ENCODE assay signal across 25 cellular contexts in the genomic region with DNA sequence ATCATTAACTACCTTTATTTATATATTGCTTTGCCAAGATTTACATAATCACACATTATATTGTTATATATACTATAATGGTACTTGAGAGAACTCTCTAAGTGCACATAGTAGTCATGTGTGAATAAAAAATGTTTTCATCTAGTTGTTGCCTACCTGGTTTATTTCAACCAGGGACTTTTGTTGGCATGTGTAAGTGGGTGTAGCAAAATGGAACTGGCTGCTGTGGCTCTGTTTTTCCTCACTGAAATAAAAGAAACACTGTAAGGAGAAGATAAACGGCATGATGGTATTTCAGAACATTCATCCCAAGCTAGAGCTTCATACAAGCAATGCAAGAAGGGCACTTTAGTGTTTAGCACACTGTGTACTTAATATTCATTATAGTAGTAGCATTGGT. TPM values are rescaled to one million over a fixed set of nuclear protein-coding genes. Genes with fewer than 3 reads are reported as not detected.
"Had no signal": no experiment of that assay in that cellular context is flagged by ENCODE, and none has a peak within 500 bp of the region (broad histone marks: within the 10 kb centered on the region; RNA-seq: fewer than 3 reads in every experiment).

No MANE protein-coding gene starts in this region.

- H3K27ac ChIP-seq: body of pancreas, coronary artery, WERI-Rb-1 had no signal

- DNase-seq: activated B cell treated with CpG ODN at 0.5 μM for 24 hours; activated CD4-positive, alpha-beta T cell treated with anti-CD3 and anti-CD28 coated beads for 48 hours; activated CD4-positive, alpha-beta T cell treated with anti-CD3 and anti-CD28 coated beads, Interleukin-2, amount 50 U/mL, for 1 hour; activated CD4-positive, alpha-beta T cell treated with anti-CD3 and anti-CD28 coated beads, Interleukin-2, amount 50 U/mL, for 48 hours; activated CD8-positive, alpha-beta T cell treated with anti-CD3 and anti-CD28 coated beads for 36 hours; activated effector memory CD4-positive, alpha-beta T cell treated with Interleukin-2 at 50 U/mL for 16 hours; activated gamma-delta T cell treated with Interleukin-2 at 50 U/mL for 16 hours; activated naive CD4-positive, alpha-beta T cell treated with anti-CD3 and anti-CD28 coated beads, Interleukin-2, amount 50 U/mL, for 16 hours; activated naive CD4-positive, alpha-beta T cell treated with Interleukin-2 at 50 U/mL for 16 hours; activated T-cell treated with anti-CD3 and anti-CD28 coated beads, Interleukin-2, amount 50 U/mL, for 4 hours; amygdala; aorta; body of pancreas; dorsolateral prefrontal cortex; effector memory CD4-positive, alpha-beta T cell; endodermal cell; foreskin fibroblast; T-helper 1 cell; T-helper 17 cell; T1000; WERI-Rb-1 had no signal

- H3K27me3 ChIP-seq: body of pancreas, dorsolateral prefrontal cortex had no signal

- H3K4me3 ChIP-seq: body of pancreas, coronary artery, dorsolateral prefrontal cortex had no signal

- ATAC-seq: activated CD4-positive, CD25-positive, alpha-beta regulatory T cell treated with anti-CD3 and anti-CD28 coated beads, Interleukin-2, amount 50 U/mL, for 24 hours; activated CD8-positive, alpha-beta T cell treated with anti-CD3 and anti-CD28 coated beads for 36 hours; activated T-cell treated with anti-CD3 and anti-CD28 coated beads, Interleukin-2, amount 50 U/mL, for 4 hours; activated T-helper 17 cell treated with anti-CD3 and anti-CD28 coated beads, Interleukin-2, amount 50 U/mL, for 72 hours; body of pancreas; esophagus mucosa; T-helper 17 cell had no signal

- H3K9me3 ChIP-seq: body of pancreas had no signal

RNA-seq across cellular contexts. Expression of gene SYNC, which starts 36.7 kb away (rescaled TPM):
- total RNA-seq: activated B cell treated with CpG ODN at 0.5 μM for 24 hours; activated CD8-positive, alpha-beta T cell treated with anti-CD3 and anti-CD28 coated beads for 36 hours; activated T-cell treated with anti-CD3 and anti-CD28 coated beads, Interleukin-2, amount 50 U/mL, for 4 hours; activated T-helper 17 cell treated with anti-CD3 and anti-CD28 coated beads, Interleukin-2, amount 50 U/mL, for 72 hours; T-helper 17 cell had no signal
